ENCODE assay signal across 22 cellular contexts in genomic region chr2:47513981-47514520, GRCh38. TPM values are rescaled to one million over a fixed set of nuclear protein-coding genes. Genes with fewer than 3 reads are reported as not detected.
A peak's percentile ranks its signal among the peaks of the same experiment; 100 is the strongest.
DNase-seq lines count a peak whose midpoint lies in the region; ATAC-seq and TF ChIP-seq lines count a peak whose summit lies in the region.
"Had no signal": no experiment of that assay in that cellular context is flagged by ENCODE, and none has a peak within 500 bp of the region (broad histone marks: within the 10 kb centered on the region; RNA-seq: fewer than 3 reads in every experiment).

No MANE protein-coding gene starts in this region.

- POLR2A ChIA-PET in activated CD4-positive, alpha-beta memory T cell treated with anti-CD3 and anti-CD28 coated beads, Interleukin-2, amount 10 ng/mL, durations not matched to agents 7 days and 5 days (lab: Charles Lee), result interaction anchor here (1.3 kb wide), 1 partner anchor 27 kb away, joined by 3 read pairs; no protein-coding TSS in a partner anchor

- H2BK12ac ChIP-seq in neuronal stem cell (ENCODE audit: low read length) (no peak overlapping the region), trophoblast cell (ENCODE audit: low read length) (no peak overlapping the region)

- H2AFZ ChIP-seq in Karpas-422 (ENCODE audit: low read length) (no peak overlapping the region), neuronal stem cell (ENCODE audit: low read length) (no peak overlapping the region), trophoblast cell (ENCODE audit: insufficient read depth, low read length, poor library complexity) (no peak overlapping the region)
- H2AFZ ChIP-seq: GM23248 had no signal

- H3K18ac ChIP-seq in neuronal stem cell (ENCODE audit: low read length) (peak overlapping the region; percentile 71), trophoblast cell (ENCODE audit: low read length) (no peak overlapping the region)

- no peak overlapping the region for H3K4ac ChIP-seq in neuronal stem cell (ENCODE audit: low read length)
- no peak overlapping the region for H3K4ac ChIP-seq in trophoblast cell (ENCODE audit: low read depth, low read length)

- H3K9me3 Mint-ChIP-seq in endodermal cell, result no peaks in the 10 kb centered on the region
- H3K9me3 Mint-ChIP-seq in activated CD4-positive, alpha-beta memory T cell treated with anti-CD3 and anti-CD28 coated beads, Interleukin-2, amount 10 ng/mL, durations not matched to agents 7 days and 5 days, result no peaks in the 10 kb centered on the region
- H3K9me3 Mint-ChIP-seq: CD8-positive, alpha-beta memory T cell had no signal

- H3K4me3 ChIP-seq in Karpas-422 (ENCODE audit: low read length) (no peak overlapping the region), endodermal cell (ENCODE audit: low read length) (no peak overlapping the region), neuronal stem cell (ENCODE audit: low read length in 2 of 2) (no peak overlapping the region), trophoblast cell (ENCODE audit: low read depth, low read length) (no peak overlapping the region)
- H3K4me3 ChIP-seq: GM12878, GM23248 had no signal

- intact Hi-C loops in sciatic nerve (cut with DNase I), result loop anchor here (2.0 kb wide), 1 partner anchor 21 kb away; no protein-coding TSS in a partner anchor

- peak; percentile 47 for ATAC-seq in sciatic nerve
- ATAC-seq: GM12878 had no signal

- H3K36me3 ChIP-seq in Karpas-422 (ENCODE audit: insufficient read depth, low read length) (peaks cover 63% of the 10 kb centered on the region), endodermal cell (ENCODE audit: control insufficient read depth, insufficient read depth, low read length) (peaks cover 19% of the 10 kb centered on the region), neuronal stem cell (replicated peaks in 1 of 2; ENCODE audit: control insufficient read depth in 2 of 2, insufficient read depth in 2 of 2, low read length in 2 of 2) (peaks cover 3 to 14% of the 10 kb centered on the region in 2 donors), trophoblast cell (ENCODE audit: control insufficient read depth in 1 of 2, insufficient read depth in 2 of 2, low read length in 2 of 2) (peaks cover 0 to 2% of the 10 kb centered on the region in 2 experiments)

- peaks cover 30% of the 10 kb centered on the region for H3K36me3 Mint-ChIP-seq in endodermal cell (ENCODE audit: low read depth)
- H3K36me3 Mint-ChIP-seq in activated CD4-positive, alpha-beta memory T cell treated with anti-CD3 and anti-CD28 coated beads, Interleukin-2, amount 10 ng/mL, durations not matched to agents 7 days and 5 days (ENCODE audit: low read depth), result peaks cover 2% of the 10 kb centered on the region

- H3K9ac ChIP-seq in Karpas-422 (ENCODE audit: low read length) (no peak overlapping the region), endodermal cell (ENCODE audit: extremely low read depth, low read length, poor library complexity, severe bottlenecking) (no peak overlapping the region), neuronal stem cell (ENCODE audit: low read depth, low read length, poor library complexity) (no peak overlapping the region), trophoblast cell (ENCODE audit: low read length) (no peak overlapping the region)
- H3K9ac ChIP-seq: GM23248 had no signal

- H3K4me1 ChIP-seq in Karpas-422 (ENCODE audit: low read length) (peaks cover 54% of the 10 kb centered on the region), endodermal cell (ENCODE audit: control insufficient read depth, insufficient read depth, low read length) (peaks cover 18% of the 10 kb centered on the region), neuronal stem cell (ENCODE audit: control insufficient read depth in 2 of 2, insufficient read depth in 1 of 2, low read depth in 1 of 2, low read length in 2 of 2) (peaks cover 11 to 22% of the 10 kb centered on the region in 2 donors), trophoblast cell (ENCODE audit: control insufficient read depth in 1 of 2, insufficient read depth in 2 of 2, low read length in 2 of 2) (peaks cover 0 to 2% of the 10 kb centered on the region in 2 experiments)

- peak overlapping the region; percentile 3 for H3K27ac Mint-ChIP-seq in endodermal cell
- H3K27ac Mint-ChIP-seq in activated CD4-positive, alpha-beta memory T cell treated with anti-CD3 and anti-CD28 coated beads, Interleukin-2, amount 10 ng/mL, durations not matched to agents 7 days and 5 days, result no peak overlapping the region
- H3K27ac Mint-ChIP-seq: B cell; CD8-positive, alpha-beta memory T cell had no signal

- H3K23ac ChIP-seq in neuronal stem cell (ENCODE audit: low read depth, low read length, poor library complexity) (peak overlapping the region; percentile 1), trophoblast cell (ENCODE audit: low read length) (no peak overlapping the region)

- H3K9me2 ChIP-seq in Karpas-422 (replicated peaks; ENCODE audit: insufficient read depth, low read length), result no peaks in the 10 kb centered on the region

- H3K4me2 ChIP-seq in Karpas-422 (ENCODE audit: low read depth, low read length, poor library complexity, severe bottlenecking) (no peak overlapping the region), neuronal stem cell (ENCODE audit: insufficient read depth, low read length, poor library complexity, severe bottlenecking) (no peak overlapping the region), trophoblast cell (ENCODE audit: low read length) (no peak overlapping the region)

- no peak overlapping the region for H3K14ac ChIP-seq in neuronal stem cell (ENCODE audit: low read length)
- no peak overlapping the region for H3K14ac ChIP-seq in trophoblast cell (ENCODE audit: low read length)

- CTCF ChIA-PET in activated CD4-positive, alpha-beta memory T cell treated with anti-CD3 and anti-CD28 coated beads, Interleukin-2, amount 10 ng/mL, durations not matched to agents 7 days and 5 days (lab: Charles Lee), result no interaction called here

- H3K27me3 Mint-ChIP-seq in endodermal cell (ENCODE audit: insufficient read depth), result no peaks in the 10 kb centered on the region
- H3K27me3 Mint-ChIP-seq in activated CD4-positive, alpha-beta memory T cell treated with anti-CD3 and anti-CD28 coated beads, Interleukin-2, amount 10 ng/mL, durations not matched to agents 7 days and 5 days, result no peaks in the 10 kb centered on the region
- H3K27me3 Mint-ChIP-seq: CD4-positive, CD25-positive, alpha-beta regulatory T cell; CD8-positive, alpha-beta memory T cell had no signal

- H3K4me3 Mint-ChIP-seq in endodermal cell, result no peak overlapping the region
- H3K4me3 Mint-ChIP-seq in activated CD4-positive, alpha-beta memory T cell treated with anti-CD3 and anti-CD28 coated beads, Interleukin-2, amount 10 ng/mL, durations not matched to agents 7 days and 5 days, result no peak overlapping the region
- H3K4me3 Mint-ChIP-seq: B cell; CD4-positive, CD25-positive, alpha-beta regulatory T cell; CD8-positive, alpha-beta memory T cell had no signal

- H2BK15ac ChIP-seq in neuronal stem cell (ENCODE audit: low read length), result no peak overlapping the region

- no peak overlapping the region for H2BK5ac ChIP-seq in neuronal stem cell (ENCODE audit: low read length)
- H2BK5ac ChIP-seq in trophoblast cell (ENCODE audit: low read depth, low read length, poor library complexity), result no peak overlapping the region

- H3K27ac ChIP-seq in Karpas-422 (ENCODE audit: low read length) (peak overlapping the region; percentile 59), endodermal cell (ENCODE audit: low read depth, low read length) (no peak overlapping the region), neuronal stem cell (replicated peaks; ENCODE audit: low read length) (no peak overlapping the region), trophoblast cell (ENCODE audit: low read depth, low read length) (no peak overlapping the region)
- H3K27ac ChIP-seq: GM23248, HL-60 had no signal

- H3K9me3 ChIP-seq in Karpas-422 (ENCODE audit: low read length) (no peaks in the 10 kb centered on the region), endodermal cell (ENCODE audit: control insufficient read depth, low read length) (no peaks in the 10 kb centered on the region), neuronal stem cell (replicated peaks in 1 of 2; ENCODE audit: control insufficient read depth in 2 of 2, insufficient read depth in 1 of 2, low read depth in 1 of 2, low read length in 2 of 2) (no peaks in the 10 kb centered on the region), trophoblast cell (ENCODE audit: insufficient read depth, low read depth, low read length) (peaks cover 3% of the 10 kb centered on the region)

- H4K8ac ChIP-seq in neuronal stem cell (ENCODE audit: low read depth, low read length) (peak overlapping the region; percentile 55), trophoblast cell (ENCODE audit: low read depth, low read length) (no peak overlapping the region)

- H3K79me1 ChIP-seq in neuronal stem cell (ENCODE audit: low read depth, low read length) (no peaks in the 10 kb centered on the region), trophoblast cell (ENCODE audit: low read length) (no peaks in the 10 kb centered on the region)

- H3K27me3 ChIP-seq in Karpas-422 (ENCODE audit: low read length), result no peaks in the 10 kb centered on the region
- no peaks in the 10 kb centered on the region for H3K27me3 ChIP-seq in endodermal cell (ENCODE audit: control insufficient read depth, insufficient read depth, low read length, poor library complexity, severe bottlenecking)
- no peaks in the 10 kb centered on the region for H3K27me3 ChIP-seq in neuronal stem cell (ENCODE audit: control insufficient read depth in 3 of 3, insufficient read depth in 3 of 3, low read depth in 1 of 3, low read length in 3 of 3)
- H3K27me3 ChIP-seq in trophoblast cell (ENCODE audit: insufficient read depth, low read length), result no peaks in the 10 kb centered on the region

- H2AK5ac ChIP-seq in neuronal stem cell (ENCODE audit: low read depth, low read length), result no peak overlapping the region
- H2AK5ac ChIP-seq in trophoblast cell (ENCODE audit: low read length), result no peak overlapping the region

- TF ChIP-seq CTCF in endodermal cell (conservative IDR thresholded peaks at IDR 0.05), result no peak

- no peak for DNase-seq in Karpas-422
- peak; percentile 55 for DNase-seq in endodermal cell
- DNase-seq in neuronal stem cell (ENCODE audit: low spot score), result no peak
- no peak for DNase-seq in sciatic nerve (ENCODE audit: low spot score)
- DNase-seq in trophoblast cell, result no peak
- DNase-seq in NCI-H1105 treated with DMSO at 0.1 percent for 48 hours (lab: John Stamatoyannopoulos, UW), result no peak
- no peak for DNase-seq in activated CD4-positive, alpha-beta memory T cell treated with anti-CD3 and anti-CD28 coated beads, Interleukin-2, amount 10 ng/mL, durations not matched to agents 7 days and 5 days
- DNase-seq in NCI-H2107 treated with DMSO at 0.1 percent for 48 hours (lab: John Stamatoyannopoulos, UW; ENCODE audit: unreplicated experiment), result no peak
- DNase-seq: CD4-positive, CD25-positive, alpha-beta regulatory T cell; CD8-positive, alpha-beta memory T cell; COR-L47; DMS 273 treated with DMSO at 0.1 percent for 48 hours; DMS53; DND-41; EL; GM23248; HCEC 1CT had no signal

- no peak overlapping the region for H4K12ac ChIP-seq in trophoblast cell (ENCODE audit: low read depth, low read length)

- no peak overlapping the region for H4K91ac ChIP-seq in neuronal stem cell (ENCODE audit: low read depth, low read length, poor library complexity)
- H4K91ac ChIP-seq in trophoblast cell (ENCODE audit: low read depth, low read length), result no peak overlapping the region

- H2BK120ac ChIP-seq in neuronal stem cell (ENCODE audit: low read depth, low read length), result no peak overlapping the region
- H2BK120ac ChIP-seq in trophoblast cell (ENCODE audit: insufficient read depth, low read length, poor library complexity), result no peak overlapping the region

- WGBS in endodermal cell (ENCODE audit: insufficient coverage in 1 of 2, insufficient read length in 1 of 2), 2 experiments, result 79 to 88% methylated on average over 4 to 7 of the region's 7 CpGs
- WGBS in neuronal stem cell (ENCODE audit: extremely low coverage in 2 of 2, insufficient read length in 2 of 2, insufficient replicate concordance in 1 of 2), 2 donors, result no CpG with 5 or more reads among the region's 7 CpGs
- no CpG with 5 or more reads among the region's 7 CpGs for WGBS in trophoblast cell (ENCODE audit: extremely low coverage, insufficient coverage, insufficient read length)

- H3K79me2 ChIP-seq in Karpas-422 (ENCODE audit: low read length) (peaks cover 5% of the 10 kb centered on the region), trophoblast cell (ENCODE audit: control insufficient read depth, insufficient read depth, low read length, poor library complexity) (no peaks in the 10 kb centered on the region)

- no peaks in the 10 kb centered on the region for H4K20me1 ChIP-seq in Karpas-422 (ENCODE audit: insufficient read depth, low read depth, low read length)

- H3K4me1 Mint-ChIP-seq in endodermal cell, result peaks cover 59% of the 10 kb centered on the region
- peaks cover 14% of the 10 kb centered on the region for H3K4me1 Mint-ChIP-seq in activated CD4-positive, alpha-beta memory T cell treated with anti-CD3 and anti-CD28 coated beads, Interleukin-2, amount 10 ng/mL, durations not matched to agents 7 days and 5 days

RNA-seq across cellular contexts. Expression of gene KCNK12, which starts 56.7 kb away (rescaled TPM):
- 64.5 and 107 TPM in 2 replicates for total RNA-seq in Karpas-422 (2014; rRNA removed; shearing (Covaris generic); ENCODE audit: low replicate concordance)
- 10 to 100 TPM; 52.3 to 79.0 TPM for total RNA-seq in endodermal cell
- polyA plus RNA-seq in endodermal cell (2013, experiment 1 of 2), result 16.1 TPM
- 16.9 TPM for polyA plus RNA-seq in endodermal cell (2013, experiment 2 of 2)
- polyA plus RNA-seq in neuronal stem cell (2013, experiment 1 of 2), result 7.9 TPM
- polyA plus RNA-seq in neuronal stem cell (2013, experiment 2 of 2), result 7.8 TPM
- 75.4 TPM for total RNA-seq in sciatic nerve
- polyA plus RNA-seq in trophoblast cell (2013), result 5.4 and 5.9 TPM in 2 replicates
- total RNA-seq in activated CD4-positive, alpha-beta memory T cell treated with anti-CD3 and anti-CD28 coated beads, Interleukin-2, amount 10 ng/mL, durations not matched to agents 7 days and 5 days, result under 1 TPM; 0.25 to 0.28 TPM
- total RNA-seq: A172, GM23248, H4 had no signal

Comparison
In these comparisons a context has a peak if more than half of its experiments do, and no peak if none do; other contexts are left out.
1. RNA of gene KCNK12, which starts 56.7 kb away (total RNA-seq): 52.3 to 79.0 TPM in endodermal cell, 75.4 TPM in sciatic nerve (single experiment) and 64.5 to 107 TPM in Karpas-422; 0.25 to 0.28 TPM in activated CD4-positive, alpha-beta memory T cell treated with anti-CD3 and anti-CD28 coated beads, Interleukin-2, amount 10 ng/mL, durations not matched to agents 7 days and 5 days; every median in the first group is over 10 times any median in the second.